In the genomic region with DNA sequence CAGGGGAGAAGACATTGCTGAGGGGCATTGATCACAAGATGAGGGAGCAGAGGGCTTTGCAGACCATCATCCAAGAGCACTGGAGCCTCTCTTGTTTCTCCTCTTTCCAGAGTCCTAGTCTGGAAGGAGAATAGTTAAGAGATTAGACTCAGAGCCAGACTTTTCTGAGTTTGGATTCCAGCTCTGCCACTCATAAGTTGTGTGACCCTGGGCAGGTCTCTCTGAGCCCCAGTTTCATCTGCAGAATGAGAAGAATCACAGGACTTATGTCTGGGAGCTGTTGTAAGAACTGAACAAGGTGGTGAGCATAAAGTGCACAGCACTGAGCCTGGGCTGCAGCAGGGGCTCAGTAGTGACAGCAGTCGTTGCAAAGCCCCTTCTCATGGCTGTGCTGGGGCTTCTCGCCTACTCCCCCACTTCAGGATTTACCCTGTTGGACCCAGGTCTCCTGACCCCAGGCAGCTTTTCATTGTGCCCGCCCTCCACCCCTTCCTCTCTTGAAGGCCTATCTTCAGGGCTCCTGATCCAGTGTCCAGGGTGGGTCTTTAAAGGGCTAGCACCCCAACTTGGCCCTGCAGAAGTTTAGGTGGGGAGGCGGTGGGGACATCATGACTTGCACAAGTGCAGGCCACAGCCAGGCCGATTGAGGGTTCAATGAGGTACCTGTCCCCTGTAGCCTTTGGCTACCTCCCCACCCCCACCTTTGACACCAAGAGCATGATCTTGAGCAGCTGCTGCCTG, we compare ENCODE assay signal across 12 cellular contexts. TPM values are rescaled to one million over a fixed set of nuclear protein-coding genes. Genes with fewer than 3 reads are reported as not detected.
A peak's percentile ranks its signal among the peaks of the same experiment; 100 is the strongest.
DNase-seq lines count a peak whose midpoint lies in the region; ATAC-seq and TF ChIP-seq lines count a peak whose summit lies in the region.
"Had no signal": no experiment of that assay in that cellular context is flagged by ENCODE, and none has a peak within 500 bp of the region (broad histone marks: within the 10 kb centered on the region; RNA-seq: fewer than 3 reads in every experiment).

No MANE protein-coding gene starts in this region.

- peak overlapping the region; percentile 55 to 94 for H3K18ac ChIP-seq in mesenchymal stem cell (ENCODE audit: low read depth in 1 of 2, low read length in 2 of 2)

- TF ChIP-seq POLR2A in suprapubic skin (IDR thresholded peaks at IDR 0.05) = no peak

- peak overlapping the region; percentile 8 for H3K9ac ChIP-seq in HUES6 (ENCODE audit: low read length)
- peak overlapping the region; percentile 70 for H3K9ac ChIP-seq in mesenchymal stem cell (ENCODE audit: low read length)

- no peak for TF ChIP-seq EP300 in suprapubic skin (IDR thresholded peaks at IDR 0.05)

- peak overlapping the region; percentile 76 to 84 for H2BK12ac ChIP-seq in mesenchymal stem cell (ENCODE audit: low read length in 2 of 2)

- H3K4me3 ChIP-seq in HUES6 (ENCODE audit: low read depth, low read length) = no peak overlapping the region
- peak overlapping the region in 1 of 2 experiments; percentile 64 for H3K4me3 ChIP-seq in mesenchymal stem cell (ENCODE audit: insufficient read depth in 1 of 2, low read depth in 1 of 2, low read length in 2 of 2)
- H3K4me3 ChIP-seq in suprapubic skin = peak overlapping the region; percentile 18

- H3K4ac ChIP-seq in mesenchymal stem cell (ENCODE audit: low read depth in 1 of 2, low read length in 2 of 2) = peak overlapping the region; percentile 65 to 93

- H3K27me3 Mint-ChIP-seq in chondrocyte (ENCODE audit: low read depth) = no peaks in the 10 kb centered on the region
- H3K27me3 Mint-ChIP-seq: memory B cell had no signal

- WGBS in mesenchymal stem cell = 54% methylated on average over 4 of the region's 5 CpGs
- WGBS in suprapubic skin = 80% methylated on average over 4 of the region's 5 CpGs

- H2BK15ac ChIP-seq in mesenchymal stem cell (ENCODE audit: low read depth, poor library complexity, severe bottlenecking) = peak overlapping the region; percentile 96

- TF ChIP-seq CTCF in chondrocyte (IDR thresholded peaks at IDR 0.05) (no peak), suprapubic skin (IDR thresholded peaks at IDR 0.05) (no peak)

- H3K9me3 Mint-ChIP-seq in chondrocyte (ENCODE audit: low read depth) = no peaks in the 10 kb centered on the region
- H3K9me3 Mint-ChIP-seq: activated T-helper 1 cell treated with anti-CD3 and anti-CD28 coated beads, Interleukin-12 subunit alpha, Interleukin-12 subunit beta, Interleukin-2, Interleukin-4 antibody, amounts not matched to agents 30 ng/mL and 10 ng/mL and 1 ng/mL, durations not matched to agents 14 hours and 24 hours and 36 hours; memory B cell had no signal

- H4K91ac ChIP-seq in mesenchymal stem cell (ENCODE audit: low read length) = peak overlapping the region; percentile 87

- H2BK120ac ChIP-seq in mesenchymal stem cell (ENCODE audit: low read depth, low read length) = peak overlapping the region; percentile 96

- H3K4me1 Mint-ChIP-seq in chondrocyte (ENCODE audit: low read depth) = peaks cover 89% of the 10 kb centered on the region

- no peak overlapping the region for H2AFZ ChIP-seq in mesenchymal stem cell (ENCODE audit: low read depth, low read length)

- no peaks in the 10 kb centered on the region for H3K36me3 ChIP-seq in HUES6 (ENCODE audit: control insufficient read depth, insufficient read depth, low read length)
- no peaks in the 10 kb centered on the region for H3K36me3 ChIP-seq in mesenchymal stem cell (ENCODE audit: control insufficient read depth in 1 of 2, insufficient read depth in 2 of 2, low read depth in 1 of 2, low read length in 2 of 2)
- H3K36me3 ChIP-seq in suprapubic skin = no peaks in the 10 kb centered on the region

- H3K27ac ChIP-seq in HUES6 (ENCODE audit: low read depth, low read length) (no peak overlapping the region; the same call in 1 of the 2 replicates), mesenchymal stem cell (ENCODE audit: low read length, poor library complexity, severe bottlenecking) (peak overlapping the region; percentile 71), suprapubic skin (peak overlapping the region; percentile 82)

- H3K4me3 Mint-ChIP-seq in chondrocyte (ENCODE audit: unreplicated experiment) = peak overlapping the region; percentile 89
- H3K4me3 Mint-ChIP-seq: activated T-helper 1 cell treated with anti-CD3 and anti-CD28 coated beads, Interleukin-12 subunit alpha, Interleukin-12 subunit beta, Interleukin-2, Interleukin-4 antibody, amounts not matched to agents 30 ng/mL and 10 ng/mL and 1 ng/mL, durations not matched to agents 14 hours and 24 hours and 36 hours; memory B cell had no signal

- no peak for ATAC-seq in HG03460 (IDR thresholded peaks at IDR 0.05; ENCODE audit: unreplicated experiment)

- H3K27ac Mint-ChIP-seq in chondrocyte (ENCODE audit: unreplicated experiment) = peak overlapping the region; percentile 95
- H3K27ac Mint-ChIP-seq: activated T-helper 1 cell treated with anti-CD3 and anti-CD28 coated beads, Interleukin-12 subunit alpha, Interleukin-12 subunit beta, Interleukin-2, Interleukin-4 antibody, amounts not matched to agents 30 ng/mL and 10 ng/mL and 1 ng/mL, durations not matched to agents 14 hours and 24 hours and 36 hours; memory B cell had no signal

- no peaks in the 10 kb centered on the region for H3K9me3 ChIP-seq in HUES6 (ENCODE audit: control insufficient read depth, insufficient read depth, low read depth, low read length)
- no peaks in the 10 kb centered on the region for H3K9me3 ChIP-seq in mesenchymal stem cell (ENCODE audit: control insufficient read depth, low read length)
- no peaks in the 10 kb centered on the region for H3K9me3 ChIP-seq in suprapubic skin

- DNase-seq in chondrocyte (ENCODE audit: low spot score) = peak; percentile 5
- DNase-seq in mesenchymal stem cell = peak; percentile 33
- no peak for DNase-seq in suprapubic skin (ENCODE audit: low spot score in 2 of 2)
- no peak for DNase-seq in activated CD4-positive, alpha-beta T cell treated with anti-CD3 and anti-CD28 coated beads, Interleukin-2, amount 50 U/mL, for 48 hours
- no peak for DNase-seq in NAMALWA (ENCODE audit: low spot score)
- DNase-seq in NCI-H2227 (lab: John Stamatoyannopoulos, UW; ENCODE audit: unreplicated experiment) = no peak
- DNase-seq: NCI-H1092; stimulated activated CD4-positive, alpha-beta T cell treated with anti-CD3 and anti-CD28 coated beads, Interleukin-4, amount 100 ng/mL, for 4 hours had no signal

- H3K4me2 ChIP-seq in mesenchymal stem cell (ENCODE audit: low read length, poor library complexity, severe bottlenecking) = no peak overlapping the region

- H3K36me3 Mint-ChIP-seq in chondrocyte (ENCODE audit: low read depth) = peaks cover 4% of the 10 kb centered on the region

- H3K14ac ChIP-seq in mesenchymal stem cell (ENCODE audit: low read length in 2 of 2) = peak overlapping the region in 1 of 2 experiments; percentile 44

- H3K23ac ChIP-seq in mesenchymal stem cell (ENCODE audit: low read length in 2 of 2) = no peak overlapping the region

- H4K8ac ChIP-seq in mesenchymal stem cell (ENCODE audit: low read length) = peak overlapping the region; percentile 89

- peaks cover 70% of the 10 kb centered on the region for H3K4me1 ChIP-seq in HUES6 (ENCODE audit: control insufficient read depth, insufficient read depth, low read length)
- H3K4me1 ChIP-seq in mesenchymal stem cell (ENCODE audit: control insufficient read depth, insufficient read depth, low read depth, low read length) = peaks cover 57% of the 10 kb centered on the region
- peaks cover 85% of the 10 kb centered on the region for H3K4me1 ChIP-seq in suprapubic skin

- peak overlapping the region; percentile 39 for H2BK5ac ChIP-seq in mesenchymal stem cell (ENCODE audit: low read depth, low read length, poor library complexity, severe bottlenecking)

- peak overlapping the region; percentile 82 for H2AK5ac ChIP-seq in mesenchymal stem cell (ENCODE audit: low read length, severe bottlenecking)

- H3K79me1 ChIP-seq in mesenchymal stem cell (replicated peaks; ENCODE audit: low read length, poor library complexity, severe bottlenecking) = no peaks in the 10 kb centered on the region

- no peaks in the 10 kb centered on the region for H3K27me3 ChIP-seq in HUES6 (ENCODE audit: control insufficient read depth, insufficient read depth, low read length)
- no peaks in the 10 kb centered on the region for H3K27me3 ChIP-seq in mesenchymal stem cell (ENCODE audit: control insufficient read depth in 1 of 2, insufficient read depth in 1 of 2, low read length in 2 of 2)
- H3K27me3 ChIP-seq in suprapubic skin = no peaks in the 10 kb centered on the region

RNA-seq across cellular contexts. Expression of a gene that starts 1.5 kb away (rescaled TPM):
- total RNA-seq in chondrocyte = 156 to 198 TPM (median 195 TPM) in 3 replicates
- polyA plus RNA-seq in mesenchymal stem cell (2013, experiment 1 of 2) = 37.8 TPM
- 39.1 TPM for polyA plus RNA-seq in mesenchymal stem cell (2013, experiment 2 of 2)
- 1 to 10 TPM; 3.3 to 8.5 (median 5.6) TPM for total RNA-seq in suprapubic skin
- total RNA-seq: activated T-helper 1 cell treated with anti-CD3 and anti-CD28 coated beads, Interleukin-12 subunit alpha, Interleukin-12 subunit beta, Interleukin-2, Interleukin-4 antibody, amounts not matched to agents 30 ng/mL and 10 ng/mL and 1 ng/mL, durations not matched to agents 14 hours and 24 hours and 36 hours had no signal

RNA-seq across cellular contexts. Expression of a gene that starts 19.1 kb away (rescaled TPM):
- total RNA-seq in chondrocyte = 1.9 to 3.3 TPM (median 2.0 TPM) in 3 replicates
- polyA plus RNA-seq in mesenchymal stem cell (2013, experiment 1 of 2) = 1.6 TPM
- polyA plus RNA-seq in mesenchymal stem cell (2013, experiment 2 of 2) = 1.8 TPM
- under 1 TPM in 1 of 4 donors, not detected in 3; 0.30 TPM for total RNA-seq in suprapubic skin

RNA-seq across cellular contexts. Expression of a gene that starts 58.9 kb away (rescaled TPM):
- 34.7 to 39.7 TPM (median 36.0 TPM) in 3 replicates for total RNA-seq in chondrocyte
- 32.2 TPM for polyA plus RNA-seq in mesenchymal stem cell (2013, experiment 1 of 2)
- 31.6 TPM for polyA plus RNA-seq in mesenchymal stem cell (2013, experiment 2 of 2)
- 10 to 100 TPM; 30.1 to 63.9 (median 43.8) TPM for total RNA-seq in suprapubic skin

Comparison
In these comparisons a context has a peak if more than half of its experiments do, and no peak if none do; other contexts are left out.
1. DNase-seq: peak in chondrocyte (single experiment) and mesenchymal stem cell (single experiment); none in suprapubic skin (0 of 2), activated CD4-positive, alpha-beta T cell treated with anti-CD3 and anti-CD28 coated beads, Interleukin-2, amount 50 U/mL, for 48 hours (0 of 2), NAMALWA (single experiment) and NCI-H2227 (single experiment).
2. RNA of a gene that starts 1.5 kb away (total RNA-seq): 156 to 198 TPM in chondrocyte; 3.3 to 8.5 TPM in suprapubic skin; every median in the first group is over 10 times any median in the second.